Comparison of ENCODE assay signal across 8 cellular contexts in the genomic region with DNA sequence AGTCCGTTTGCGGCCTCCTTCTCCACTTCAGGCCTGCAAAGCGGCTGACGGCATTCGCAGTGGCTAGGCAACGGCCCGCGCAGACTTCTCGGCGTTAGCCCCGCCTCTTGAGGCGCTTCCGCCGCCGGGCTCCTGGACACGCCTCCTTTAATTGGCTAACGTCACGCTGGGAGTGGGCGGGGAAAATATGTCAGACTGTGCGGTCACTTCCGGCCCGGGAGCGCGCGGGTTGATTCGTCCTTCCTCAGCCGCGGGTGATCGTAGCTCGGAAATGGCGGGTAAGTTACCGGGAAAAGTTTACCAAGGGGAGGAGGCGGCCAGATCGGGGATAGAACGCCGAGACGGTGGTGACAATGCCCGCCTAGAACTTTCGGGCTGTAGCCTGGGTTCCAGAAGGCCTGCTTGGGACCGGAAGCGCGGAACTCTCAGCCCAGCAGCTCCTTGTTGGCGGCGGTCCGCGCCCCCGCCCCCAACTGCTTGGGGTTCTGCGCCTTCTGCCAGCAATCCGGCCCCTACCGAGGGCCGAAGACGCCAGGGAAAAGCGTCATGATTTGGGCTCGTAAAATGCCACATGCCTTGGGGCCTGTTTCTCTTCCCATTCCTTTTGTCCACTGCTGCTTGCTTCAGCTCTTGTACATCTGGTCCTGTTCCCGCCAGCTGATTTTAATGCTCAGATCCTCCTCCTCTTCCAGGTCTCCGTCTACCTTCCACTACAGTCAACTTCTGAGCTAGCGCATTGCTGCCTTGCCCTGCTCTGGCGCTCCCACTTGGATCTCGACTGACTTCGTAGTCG.
DNase-seq lines count a peak whose midpoint lies in the region; ATAC-seq and TF ChIP-seq lines count a peak whose summit lies in the region.

Gene HAT1 (plus strand): TSS at position 232 of the 793 bp plus-strand sequence. CDS start 40 bp downstream, at position 272.

- H3K4me1 ChIP-seq in ES-I3 (ENCODE audit: insufficient read depth, low read length) = peaks cover 5% of the 10 kb centered on the region
- H3K4me1 ChIP-seq in HAP-1 = peaks cover 16% of the 10 kb centered on the region
- H3K4me1 ChIP-seq in MM.1S (ENCODE audit: low read length) = no peaks in the 10 kb centered on the region; the same call in 1 of the 2 replicates

- peaks cover 3% of the 10 kb centered on the region for H3K27me3 Mint-ChIP-seq in nephron progenitor cell (ENCODE audit: low read depth, poor library complexity)
- no peaks in the 10 kb centered on the region for H3K27me3 Mint-ChIP-seq in stimulated activated naive CD8-positive, alpha-beta T cell treated with anti-CD3 and anti-CD28 coated beads, Interleukin-15, amount 100 ng/mL, for 72 hours

- H3K4me3 ChIP-seq in HAP-1 (peak within 1 kb of the TSS; percentile 85), MM.1S (ENCODE audit: low read length) (peak within 1 kb of the TSS; percentile 80)

- peaks cover 8% of the 10 kb centered on the region for H3F3A ChIP-seq in MM.1S (ENCODE audit: insufficient read depth, low read length)

- DNase-seq in HAP-1 (ENCODE audit: low spot score in 2 of 2) = peak; percentile 89 to 98
- peak; percentile 98 for DNase-seq in MM.1S
- DNase-seq in SIG-M5 (lab: John Stamatoyannopoulos, UW) = peak; percentile 87
- DNase-seq in activated gamma-delta T cell (lab: John Stamatoyannopoulos, UW) = peak; percentile 85
- peak; percentile 95 for DNase-seq in fibroblast of the conjunctiva (ENCODE audit: low read depth)
- peak; percentile 98 for DNase-seq in nephron progenitor cell
- peak; percentile 97 to 98 for DNase-seq in stimulated activated naive CD8-positive, alpha-beta T cell treated with anti-CD3 and anti-CD28 coated beads, Interleukin-15, amount 100 ng/mL, for 72 hours

- no peaks in the 10 kb centered on the region for H3K36me3 ChIP-seq in ES-I3 (ENCODE audit: insufficient read depth, low read length)
- H3K36me3 ChIP-seq in HAP-1 (replicated peaks) = peaks cover 23% of the 10 kb centered on the region
- H3K36me3 ChIP-seq in MM.1S (replicated peaks; ENCODE audit: insufficient read depth, low read length) = no peaks in the 10 kb centered on the region; the same call in 1 of the 2 replicates

- peak within 1 kb of the TSS; percentile 99 for H3K27ac Mint-ChIP-seq in nephron progenitor cell
- peak within 1 kb of the TSS; percentile 98 for H3K27ac Mint-ChIP-seq in stimulated activated naive CD8-positive, alpha-beta T cell treated with anti-CD3 and anti-CD28 coated beads, Interleukin-15, amount 100 ng/mL, for 72 hours

- peaks cover 27% of the 10 kb centered on the region for H3K4me1 Mint-ChIP-seq in nephron progenitor cell
- H3K4me1 Mint-ChIP-seq in stimulated activated naive CD8-positive, alpha-beta T cell treated with anti-CD3 and anti-CD28 coated beads, Interleukin-15, amount 100 ng/mL, for 72 hours = peaks cover 39% of the 10 kb centered on the region

- H3K36me3 Mint-ChIP-seq in nephron progenitor cell (ENCODE audit: low read depth) = peaks cover 26% of the 10 kb centered on the region

- ATAC-seq in stimulated activated naive CD8-positive, alpha-beta T cell treated with anti-CD3 and anti-CD28 coated beads, Interleukin-15, amount 100 ng/mL, for 72 hours = peak; percentile 97

- H4K20me1 ChIP-seq in MM.1S (ENCODE audit: insufficient read depth, low read length) = no peaks in the 10 kb centered on the region

- TF ChIP-seq CTCF in MM.1S (IDR thresholded peaks at IDR 0.05; ENCODE audit: low read length) = no peak
- no peak for TF ChIP-seq CTCF in nephron progenitor cell (IDR thresholded peaks at IDR 0.05)

- peak within 1 kb of the TSS; percentile 98 for H3K4me3 Mint-ChIP-seq in nephron progenitor cell
- H3K4me3 Mint-ChIP-seq in stimulated activated naive CD8-positive, alpha-beta T cell treated with anti-CD3 and anti-CD28 coated beads, Interleukin-15, amount 100 ng/mL, for 72 hours = peak within 1 kb of the TSS; percentile 95 to 99

- no peaks in the 10 kb centered on the region for H3K9me2 ChIP-seq in MM.1S (replicated peaks; ENCODE audit: insufficient read depth, low read length)

- no peaks in the 10 kb centered on the region for H3K9me3 Mint-ChIP-seq in nephron progenitor cell
- no peaks in the 10 kb centered on the region for H3K9me3 Mint-ChIP-seq in stimulated activated naive CD8-positive, alpha-beta T cell treated with anti-CD3 and anti-CD28 coated beads, Interleukin-15, amount 100 ng/mL, for 72 hours

- peaks cover 48% of the 10 kb centered on the region for H3K79me2 ChIP-seq in MM.1S (ENCODE audit: low read length)

- in situ Hi-C loops in HAP-1 (cut with MboI; ENCODE audit: low sequenced_read_pairs) = no loop called here

- H3K9me3 ChIP-seq in ES-I3 (ENCODE audit: control insufficient read depth, insufficient read depth, low read length) (no peaks in the 10 kb centered on the region), HAP-1 (no peaks in the 10 kb centered on the region), MM.1S (replicated peaks; ENCODE audit: insufficient read depth, low read length) (no peaks in the 10 kb centered on the region)

- H3K27ac ChIP-seq in MM.1S (ENCODE audit: low read length) = peak within 1 kb of the TSS; percentile 86

- peak within 1 kb of the TSS; percentile 70 for H2AFZ ChIP-seq in MM.1S (ENCODE audit: low read length)

- H3K27me3 ChIP-seq in HAP-1 (ENCODE audit: low read depth) (no peaks in the 10 kb centered on the region), MM.1S (replicated peaks; ENCODE audit: insufficient read depth, low read length) (no peaks in the 10 kb centered on the region)

- peak within 1 kb of the TSS; percentile 70 for H3K4me2 ChIP-seq in MM.1S (ENCODE audit: low read depth, low read length)

- H3K9ac ChIP-seq in ES-I3 (ENCODE audit: low read depth, low read length) (peak within 1 kb of the TSS; percentile 72), MM.1S (ENCODE audit: low read length) (peak within 1 kb of the TSS; percentile 92)

Comparison
In these comparisons a context has a peak if more than half of its experiments do, and no peak if none do; other contexts are left out.
1. Peak in every context shown above with its lines: DNase-seq, ATAC-seq, H3K4me3 ChIP-seq and H3K27ac ChIP-seq.